In genomic region chr4:66794635-66795034, GRCh38 we compare ENCODE assay signal across 29 cellular contexts.
"Had no signal": no experiment of that assay in that cellular context is flagged by ENCODE, and none has a peak within 500 bp of the region (broad histone marks: within the 10 kb centered on the region; RNA-seq: fewer than 3 reads in every experiment).

No MANE protein-coding gene starts in this region.

- H3K27ac ChIP-seq: colonic mucosa, coronary artery, dorsolateral prefrontal cortex, epithelial cell of prostate, esophagus muscularis mucosa, esophagus squamous epithelium, foreskin keratinocyte, gastrocnemius medialis, gastroesophageal sphincter, heart left ventricle, heart right ventricle had no signal

- H3K27me3 Mint-ChIP-seq: dendritic cell treated with granulocyte-macrophage colony-stimulating factor and Interleukin-4, amounts not matched to agents 40 ng/mL and 50 ng/mL, for 4 days; effector memory CD8-positive, alpha-beta T cell had no signal

- DNase-seq: colonic mucosa; cortex of kidney; dermis blood vessel endothelial cell; dorsolateral prefrontal cortex; effector CD4-positive, alpha-beta T cell; effector CD8-positive, alpha-beta T cell; effector memory CD4-positive, alpha-beta T cell; effector memory CD8-positive, alpha-beta T cell; endodermal cell; erythroblast; esophagus squamous epithelium; foreskin fibroblast; foreskin keratinocyte; foreskin melanocyte; gastrocnemius medialis; glutamatergic neuron; head of caudate nucleus; heart left ventricle; heart right ventricle had no signal

- H3K4me1 Mint-ChIP-seq: endodermal cell had no signal

- H3K4me3 Mint-ChIP-seq: dendritic cell treated with granulocyte-macrophage colony-stimulating factor and Interleukin-4, amounts not matched to agents 40 ng/mL and 50 ng/mL, for 4 days; effector memory CD8-positive, alpha-beta T cell; endodermal cell had no signal

- H3K27ac Mint-ChIP-seq: dendritic cell treated with granulocyte-macrophage colony-stimulating factor and Interleukin-4, amounts not matched to agents 40 ng/mL and 50 ng/mL, for 4 days; effector memory CD8-positive, alpha-beta T cell; endodermal cell had no signal

- H3K9me3 ChIP-seq: colonic mucosa, esophagus muscularis mucosa, esophagus squamous epithelium, gastrocnemius medialis, gastroesophageal sphincter, heart left ventricle, heart right ventricle had no signal

- H3K36me3 ChIP-seq: colonic mucosa, esophagus muscularis mucosa, esophagus squamous epithelium, gastrocnemius medialis, gastroesophageal sphincter, heart left ventricle, heart right ventricle had no signal

- H3K27me3 ChIP-seq: colonic mucosa, esophagus muscularis mucosa, esophagus squamous epithelium, foreskin keratinocyte, gastrocnemius medialis, gastroesophageal sphincter, heart left ventricle, heart right ventricle had no signal

- H3K9me3 Mint-ChIP-seq: dendritic cell treated with granulocyte-macrophage colony-stimulating factor and Interleukin-4, amounts not matched to agents 40 ng/mL and 50 ng/mL, for 4 days; endodermal cell had no signal

- ATAC-seq: effector memory CD8-positive, alpha-beta T cell; esophagus mucosa; foreskin keratinocyte; gastrocnemius medialis; gastroesophageal sphincter; heart left ventricle; heart right ventricle had no signal

- H3K4me3 ChIP-seq: colonic mucosa, coronary artery, dorsolateral prefrontal cortex, esophagus muscularis mucosa, esophagus squamous epithelium, gastrocnemius medialis, gastroesophageal sphincter, heart left ventricle, heart right ventricle had no signal

- FAIRE-seq: colon, endometrium, endothelial cell of umbilical vein, frontal cortex had no signal

- H3K4me1 ChIP-seq: colonic mucosa, esophagus muscularis mucosa, esophagus squamous epithelium, foreskin keratinocyte, gastrocnemius medialis, gastroesophageal sphincter, heart left ventricle, heart right ventricle had no signal
